22 cellular contexts compared by ENCODE assay signal in the genomic region with DNA sequence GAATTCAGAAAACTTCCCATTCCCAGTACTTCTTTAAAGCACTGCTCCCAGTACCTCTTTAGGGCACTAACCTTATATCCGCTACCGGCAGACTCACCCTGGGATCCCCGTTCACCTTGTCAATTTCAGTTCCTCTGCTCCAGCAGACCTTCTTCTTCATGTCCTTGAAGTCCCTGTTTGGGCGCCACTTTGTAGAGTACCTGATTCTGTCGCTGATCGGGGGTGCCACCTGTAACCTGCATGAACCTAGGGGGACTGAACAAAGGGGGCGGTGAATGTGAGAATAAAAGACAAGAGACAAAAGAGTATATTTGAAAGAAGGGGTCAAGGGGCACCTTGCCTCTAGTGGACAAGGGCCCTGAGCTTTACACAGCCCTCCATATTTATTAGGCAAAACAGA. TPM values are rescaled to one million over a fixed set of nuclear protein-coding genes. Genes with fewer than 3 reads are reported as not detected.
A peak's percentile ranks its signal among the peaks of the same experiment; 100 is the strongest.
DNase-seq lines count a peak whose midpoint lies in the region; ATAC-seq and TF ChIP-seq lines count a peak whose summit lies in the region.
"Had no signal": no experiment of that assay in that cellular context is flagged by ENCODE, and none has a peak within 500 bp of the region (broad histone marks: within the 10 kb centered on the region; RNA-seq: fewer than 3 reads in every experiment).

No MANE protein-coding gene starts in this region.

- no peak overlapping the region for H3K4me3 ChIP-seq in astrocyte of the spinal cord (ENCODE audit: low read depth, low read length)
- no peak overlapping the region for H3K4me3 ChIP-seq in mesendoderm (ENCODE audit: low read length)
- H3K4me3 ChIP-seq in Karpas-422 (ENCODE audit: low read length), result no peak overlapping the region
- H3K4me3 ChIP-seq: BLaER1, SJSA1 had no signal

- H3K36me3 ChIP-seq in mesendoderm (ENCODE audit: control insufficient read depth, insufficient read depth, low read length), result no peaks in the 10 kb centered on the region
- H3K36me3 ChIP-seq in Karpas-422 (ENCODE audit: insufficient read depth, low read length), result no peaks in the 10 kb centered on the region
- H3K36me3 ChIP-seq: BLaER1 had no signal

- H2BK120ac ChIP-seq in mesendoderm (ENCODE audit: low read depth, low read length), result no peak overlapping the region

- TF ChIP-seq CTCF in astrocyte of the spinal cord (IDR thresholded peaks at IDR 0.05; ENCODE audit: low read depth, low read length), result no peak

- no peak overlapping the region for H3K27ac ChIP-seq in mesendoderm (ENCODE audit: low read depth, low read length)
- H3K27ac ChIP-seq in Karpas-422 (ENCODE audit: low read length), result no peak overlapping the region
- H3K27ac ChIP-seq: 22Rv1, BLaER1, RWPE1, SJSA1 had no signal

- no peaks in the 10 kb centered on the region for H3K79me2 ChIP-seq in mesendoderm (ENCODE audit: control insufficient read depth, insufficient read depth, low read length)
- H3K79me2 ChIP-seq in Karpas-422 (ENCODE audit: low read length), result peaks cover under 1% of the 10 kb centered on the region; the same call in 1 of the 2 replicates

- no peak overlapping the region for H3K23ac ChIP-seq in mesendoderm (ENCODE audit: low read length)

- H4K20me1 ChIP-seq in Karpas-422 (ENCODE audit: insufficient read depth, low read depth, low read length), result no peaks in the 10 kb centered on the region
- H4K20me1 ChIP-seq: BLaER1 had no signal

- no peaks in the 10 kb centered on the region for H3K79me1 ChIP-seq in mesendoderm (ENCODE audit: low read length)

- H3K4me1 ChIP-seq in mesendoderm (ENCODE audit: control insufficient read depth, low read depth, low read length), result no peaks in the 10 kb centered on the region
- H3K4me1 ChIP-seq in Karpas-422 (ENCODE audit: low read length), result peaks cover 9% of the 10 kb centered on the region
- H3K4me1 ChIP-seq: BLaER1 had no signal

- in situ Hi-C loops in astrocyte of the spinal cord (cut with HindIII; ENCODE audit: low sequenced_read_pairs), result no loop called here

- no peaks in the 10 kb centered on the region for H3K9me2 ChIP-seq in Karpas-422 (replicated peaks; ENCODE audit: insufficient read depth, low read length)

- H3K9me3 ChIP-seq in Karpas-422 (ENCODE audit: low read length), result peaks cover 16% of the 10 kb centered on the region; the same call in 1 of the 2 replicates

- H3K9ac ChIP-seq in mesendoderm (ENCODE audit: low read length), result no peak overlapping the region
- no peak overlapping the region for H3K9ac ChIP-seq in Karpas-422 (ENCODE audit: low read length)
- H3K9ac ChIP-seq: BLaER1 had no signal

- H3K4me2 ChIP-seq in mesendoderm (ENCODE audit: low read length) (no peak overlapping the region), Karpas-422 (ENCODE audit: low read depth, low read length, poor library complexity, severe bottlenecking) (no peak overlapping the region)
- H3K4me2 ChIP-seq: BLaER1 had no signal

- no peak overlapping the region for H4K5ac ChIP-seq in mesendoderm (ENCODE audit: low read length)

- no peak overlapping the region for H2BK5ac ChIP-seq in mesendoderm (ENCODE audit: low read length)

- no peak overlapping the region for H3K4ac ChIP-seq in mesendoderm (ENCODE audit: low read depth, low read length)

- no peak overlapping the region for H2AFZ ChIP-seq in Karpas-422 (ENCODE audit: low read length)

- H2BK15ac ChIP-seq in mesendoderm (replicated peaks; ENCODE audit: low read depth), result no peak overlapping the region

- no peaks in the 10 kb centered on the region for H3K27me3 ChIP-seq in mesendoderm (ENCODE audit: insufficient read depth, low read length, poor library complexity)
- no peaks in the 10 kb centered on the region for H3K27me3 ChIP-seq in Karpas-422 (ENCODE audit: low read length)
- H3K27me3 ChIP-seq: BLaER1, SJSA1 had no signal

- H3K18ac ChIP-seq in mesendoderm (ENCODE audit: low read length), result no peak overlapping the region

- no peak overlapping the region for H3K56ac ChIP-seq in mesendoderm (ENCODE audit: low read length)

- no CpG with 5 or more reads among the region's 7 CpGs for WGBS in mesendoderm (ENCODE audit: extremely low coverage, insufficient coverage, low lambda C conversion rate)

- DNase-seq in DMS 273 (lab: John Stamatoyannopoulos, UW; ENCODE audit: unreplicated experiment) (peak; percentile 31), DMS 273 treated with DMSO at 0.1 percent for 48 hours (lab: John Stamatoyannopoulos, UW) (no peak), LHCN-M2 (ENCODE audit: low read depth) (peak; percentile 15), astrocyte of the spinal cord (ENCODE audit: low read depth, low spot score) (peak; percentile 15), mesendoderm (peak; percentile 78), Karpas-422 (no peak)
- DNase-seq: CD8-positive, alpha-beta memory T cell; GDM1; KG1; MM.1S; NCI-H1105; NCI-H1694 treated with DMSO at 0.1 percent for 48 hours; NCI-H2171; NCI-H524 treated with DMSO at 0.1 percent for 48 hours; NK-92 treated with Interleukin-12 subunit alpha and Interleukin-12 subunit beta, amount 100 ng/mL, for 24 hours; SW 1271 had no signal

- no peak for ATAC-seq in GM18519 (IDR thresholded peaks at IDR 0.05; ENCODE audit: low FRiP score, unreplicated experiment)
- ATAC-seq in HG03442 (IDR thresholded peaks at IDR 0.05; ENCODE audit: unreplicated experiment), result no peak

- H2AK5ac ChIP-seq in mesendoderm (ENCODE audit: low read length), result no peak overlapping the region

- no peak overlapping the region for H4K8ac ChIP-seq in mesendoderm (ENCODE audit: low read depth, low read length)

RNA-seq across cellular contexts. Expression of a gene that starts 4.9 kb away (rescaled TPM):
- 24.4 and 31.1 TPM in 2 replicates for total RNA-seq in LHCN-M2 (2014; rRNA removed)
- 7.9 TPM for polyA plus RNA-seq in LHCN-M2 (2012)
- 35.4 TPM for polyA plus RNA-seq in mesendoderm (2013, experiment 1 of 2)
- 35.9 TPM for polyA plus RNA-seq in mesendoderm (2013, experiment 2 of 2)
- total RNA-seq in Karpas-422 (2014; rRNA removed; shearing (Covaris generic); ENCODE audit: low replicate concordance), result 10.2 and 14.4 TPM in 2 replicates

RNA-seq across cellular contexts. Expression of a gene that starts 11.9 kb away (rescaled TPM):
- 47.8 and 48.8 TPM in 2 replicates for total RNA-seq in LHCN-M2 (2014; rRNA removed)
- 70.1 TPM for polyA plus RNA-seq in LHCN-M2 (2012)
- 26.3 TPM for polyA plus RNA-seq in mesendoderm (2013, experiment 1 of 2)
- 28.3 TPM for polyA plus RNA-seq in mesendoderm (2013, experiment 2 of 2)
- total RNA-seq in Karpas-422 (2014; rRNA removed; shearing (Covaris generic); ENCODE audit: low replicate concordance), result 26.1 and 35.9 TPM in 2 replicates

Comparison
In these comparisons a context has a peak if more than half of its experiments do, and no peak if none do; other contexts are left out.
1. DNase-seq: peak in DMS 273 (single experiment), LHCN-M2 (single experiment), astrocyte of the spinal cord (single experiment) and mesendoderm (single experiment); none in DMS 273 treated with DMSO at 0.1 percent for 48 hours (single experiment) and Karpas-422 (single experiment).